ENCODE assay signal across 8 cellular contexts in the genomic region with DNA sequence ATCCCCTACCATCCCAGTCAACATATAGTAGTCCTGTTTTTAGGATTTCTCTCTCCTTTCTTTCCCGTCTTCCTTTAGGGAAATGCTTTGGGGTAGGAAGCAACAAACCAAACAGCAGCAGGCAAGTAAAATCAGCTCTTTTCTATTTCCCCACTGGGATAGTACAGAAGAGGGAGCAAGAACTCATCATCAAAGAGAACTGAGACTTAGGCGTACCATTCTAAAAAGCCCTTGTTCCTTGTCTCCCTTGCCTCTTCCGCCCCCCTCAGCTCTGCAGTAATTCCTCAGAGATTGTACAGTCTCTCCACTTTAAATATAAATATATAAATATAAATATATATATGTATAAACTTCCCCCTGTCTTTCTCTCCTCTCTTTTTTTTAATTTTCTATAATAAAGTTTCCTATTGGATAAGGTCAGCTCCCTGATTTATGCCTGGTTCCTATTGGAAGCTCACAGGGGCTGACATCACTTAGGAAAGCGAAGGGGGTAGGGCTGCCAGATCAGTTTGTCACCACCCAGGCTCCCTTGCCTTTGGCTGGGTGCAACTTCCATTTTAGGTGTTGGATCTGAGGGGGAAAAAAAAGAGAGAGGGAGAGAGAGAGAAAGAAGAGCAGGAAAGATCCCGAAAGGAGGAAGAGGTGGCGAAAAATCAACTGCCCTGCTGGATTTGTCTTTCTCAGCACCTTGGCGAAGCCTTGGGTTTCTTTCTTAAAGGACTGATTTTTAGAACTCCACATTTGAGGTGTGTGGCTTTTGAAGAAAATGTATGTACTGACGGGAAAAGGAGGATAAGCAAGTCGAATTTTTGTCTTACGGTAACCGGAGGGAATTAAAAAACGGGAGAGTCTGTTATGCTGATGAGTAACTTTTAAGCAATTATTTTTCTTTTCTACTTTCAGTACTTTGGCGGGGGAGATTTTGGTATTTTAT. TPM values are rescaled to one million over a fixed set of nuclear protein-coding genes. Genes with fewer than 3 reads are reported as not detected.
DNase-seq lines count a peak whose midpoint lies in the region; ATAC-seq and TF ChIP-seq lines count a peak whose summit lies in the region.

A gene with protein sequence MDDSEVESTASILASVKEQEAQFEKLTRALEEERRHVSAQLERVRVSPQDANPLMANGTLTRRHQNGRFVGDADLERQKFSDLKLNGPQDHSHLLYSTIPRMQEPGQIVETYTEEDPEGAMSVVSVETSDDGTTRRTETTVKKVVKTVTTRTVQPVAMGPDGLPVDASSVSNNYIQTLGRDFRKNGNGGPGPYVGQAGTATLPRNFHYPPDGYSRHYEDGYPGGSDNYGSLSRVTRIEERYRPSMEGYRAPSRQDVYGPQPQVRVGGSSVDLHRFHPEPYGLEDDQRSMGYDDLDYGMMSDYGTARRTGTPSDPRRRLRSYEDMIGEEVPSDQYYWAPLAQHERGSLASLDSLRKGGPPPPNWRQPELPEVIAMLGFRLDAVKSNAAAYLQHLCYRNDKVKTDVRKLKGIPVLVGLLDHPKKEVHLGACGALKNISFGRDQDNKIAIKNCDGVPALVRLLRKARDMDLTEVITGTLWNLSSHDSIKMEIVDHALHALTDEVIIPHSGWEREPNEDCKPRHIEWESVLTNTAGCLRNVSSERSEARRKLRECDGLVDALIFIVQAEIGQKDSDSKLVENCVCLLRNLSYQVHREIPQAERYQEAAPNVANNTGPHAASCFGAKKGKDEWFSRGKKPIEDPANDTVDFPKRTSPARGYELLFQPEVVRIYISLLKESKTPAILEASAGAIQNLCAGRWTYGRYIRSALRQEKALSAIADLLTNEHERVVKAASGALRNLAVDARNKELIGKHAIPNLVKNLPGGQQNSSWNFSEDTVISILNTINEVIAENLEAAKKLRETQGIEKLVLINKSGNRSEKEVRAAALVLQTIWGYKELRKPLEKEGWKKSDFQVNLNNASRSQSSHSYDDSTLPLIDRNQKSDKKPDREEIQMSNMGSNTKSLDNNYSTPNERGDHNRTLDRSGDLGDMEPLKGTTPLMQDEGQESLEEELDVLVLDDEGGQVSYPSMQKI (plus strand): TSS at position 502 of the 934 bp plus-strand sequence. CDS start 29,677 bp downstream, outside the sequence.

- in situ Hi-C loops in GM18951 (cut with MboI; ENCODE audit: low sequenced_read_pairs, unreplicated experiment), result loop anchor here (25.0 kb wide), 1 partner anchor 1351 kb away; the partner anchor contains the start of gene FAM111B

- H3K27me3 Mint-ChIP-seq in CD14-positive monocyte (ENCODE audit: low read depth in 3 of 3), result peaks cover 0 to 5% (median 0%) of the 10 kb centered on the region in 3 donors

- peak within 1 kb of the TSS; percentile 97 for H3K4me3 Mint-ChIP-seq in CD14-positive monocyte

- H3K27ac Mint-ChIP-seq in CD14-positive monocyte, result peak within 1 kb of the TSS; percentile 87 to 98 (median 94)

- H3K4me1 Mint-ChIP-seq in CD14-positive monocyte, result peaks cover 35% of the 10 kb centered on the region

- H3K36me3 Mint-ChIP-seq in CD14-positive monocyte, result peaks cover 5 to 10% of the 10 kb centered on the region in 2 donors

- intact Hi-C loops in CD14-positive monocyte (cut with micrococcal nuclease), result loop anchor here in 1 of 2 donors (5.0 kb wide), 1 partner anchor 36 kb away; no protein-coding TSS in a partner anchor

- TF ChIP-seq CTCF in CD14-positive monocyte (IDR thresholded peaks at IDR 0.05), result no peak

- ATAC-seq in HG03139 (IDR thresholded peaks at IDR 0.05; ENCODE audit: unreplicated experiment), result peak; percentile 95

- peaks cover 0 to 2% (median 0%) of the 10 kb centered on the region in 7 donors for H3K9me3 Mint-ChIP-seq in CD14-positive monocyte

- peak; percentile 63 for TF ChIP-seq POLR2A in GM18951 (IDR thresholded peaks at IDR 0.05; ENCODE audit: extremely low read depth, insufficient read depth, insufficient read length)

- DNase-seq in CD14-positive monocyte (ENCODE audit: low spot score) (peak; percentile 78), NCI-H748 treated with DMSO at 0.1 percent for 48 hours (lab: John Stamatoyannopoulos, UW) (peak; percentile 89), brain pericyte (ENCODE audit: low read depth, low spot score) (peak; percentile 88), iPS DF 19.7 (ENCODE audit: low read depth, low spot score) (peak; percentile 91), pulmonary artery endothelial cell (ENCODE audit: low read depth, low spot score) (peak; percentile 94)
- no peak for DNase-seq in activated effector memory CD4-positive, alpha-beta T cell treated with anti-CD3 and anti-CD28 coated beads, Interleukin-2, amount 50 U/mL, for 16 hours

RNA-seq across cellular contexts. Expression of the gene that starts here (rescaled TPM):
- 10 to 100 TPM; 10.8 to 13.7 TPM for polyA plus RNA-seq in CD14-positive monocyte
- 174 and 247 TPM in 2 replicates for total RNA-seq in pulmonary artery endothelial cell
